ENCODE assay signal across 31 cellular contexts in the genomic region with DNA sequence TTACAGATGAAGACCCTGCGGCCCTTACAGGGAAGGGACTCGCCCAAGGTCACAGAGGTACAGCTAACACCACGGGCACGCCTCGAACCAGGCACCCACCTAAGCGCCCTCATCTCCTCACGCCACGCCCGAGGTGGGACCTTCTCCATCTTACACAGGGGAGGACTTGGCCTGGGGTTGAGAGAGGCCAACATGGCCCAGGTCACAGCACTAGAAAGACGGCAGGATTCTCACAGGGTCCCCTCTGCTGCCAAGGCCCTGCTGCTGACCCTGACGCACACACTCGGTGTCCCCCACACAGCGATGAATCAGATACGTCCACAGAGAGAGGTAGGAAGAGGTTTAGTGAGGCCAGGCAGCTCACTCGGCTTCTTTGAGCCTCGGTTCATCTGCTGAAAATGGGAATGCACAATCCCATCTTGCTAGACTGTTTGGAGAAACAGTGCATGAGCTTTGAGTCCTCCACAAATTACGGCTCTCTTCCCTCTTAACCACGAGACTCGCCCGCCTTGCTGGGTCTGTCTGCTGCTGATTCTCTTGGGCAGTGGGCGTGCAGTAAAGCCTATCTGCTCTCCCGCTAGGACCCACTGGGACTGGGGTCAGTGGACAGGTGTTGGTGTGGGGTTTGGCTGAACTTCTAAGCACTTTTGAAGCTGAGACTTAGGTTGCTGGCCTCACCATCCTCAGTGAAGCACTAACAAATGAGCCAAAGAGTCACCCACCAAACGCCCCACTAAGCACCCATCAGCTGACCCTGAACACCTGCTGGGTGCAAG.
DNase-seq lines count a peak whose midpoint lies in the region; ATAC-seq, FAIRE-seq and TF ChIP-seq lines count a peak whose summit lies in the region.
"Had no signal": no experiment of that assay in that cellular context is flagged by ENCODE, and none has a peak within 500 bp of the region (broad histone marks: within the 10 kb centered on the region; RNA-seq: fewer than 3 reads in every experiment).

No MANE protein-coding gene starts in this region.

- H3K27ac Mint-ChIP-seq in stimulated activated memory B cell treated with anti-CD40 and anti-IgM and Interleukin-4, amounts not matched to agents 10 μg/mL and 1 μg/mL and 100 μg/mL, for 72 hours, result peak overlapping the region; percentile 0
- H3K27ac Mint-ChIP-seq: activated naive CD4-positive, alpha-beta T cell treated with anti-CD3 and anti-CD28 coated beads, Interleukin-2, amount 50 U/mL, for 72 hours; H9; stimulated activated naive CD8-positive, alpha-beta T cell treated with anti-CD3 and anti-CD28 coated beads, Interleukin-15, Interleukin-2, amounts not matched to agents 100 ng/mL and 50 ng/mL, for 24 hours had no signal

- H3K36me3 ChIP-seq in ascending aorta, result no peaks in the 10 kb centered on the region
- H3K36me3 ChIP-seq: breast epithelium, Peyer's patch, thoracic aorta, uterus had no signal

- peak overlapping the region; percentile 14 to 90 for H3K27ac ChIP-seq in ascending aorta
- H3K27ac ChIP-seq in caudate nucleus (ENCODE audit: low read depth, low read length), result no peak overlapping the region
- H3K27ac ChIP-seq: breast epithelium, epithelial cell of prostate, Peyer's patch, VCaP had no signal

- no peaks in the 10 kb centered on the region for H3K9me3 ChIP-seq in ascending aorta
- H3K9me3 ChIP-seq: breast epithelium, Peyer's patch, thoracic aorta, uterus had no signal

- no peak for DNase-seq in GM12891 (ENCODE audit: insufficient read length, low spot score)
- DNase-seq in ascending aorta (ENCODE audit: low spot score in 2 of 2), result no peak
- DNase-seq in myocyte (ENCODE audit: low read depth), result peak; percentile 41
- no peak for DNase-seq in caudate nucleus (lab: John Stamatoyannopoulos, UW)
- no peak for DNase-seq in SW480 (ENCODE audit: low spot score)
- DNase-seq: activated CD4-positive, alpha-beta T cell treated with anti-CD3 and anti-CD28 coated beads for 48 hours; activated CD8-positive, alpha-beta memory T cell treated with anti-CD3 and anti-CD28 coated beads for 24 hours; activated T-cell treated with anti-CD3 and anti-CD28 coated beads for 4 hours; amygdala; C1 segment of cervical spinal cord; DMS53; effector CD4-positive, alpha-beta T cell; H9; left ventricle myocardium superior; MM.1S; NCI-H2081 treated with DMSO at 0.1 percent for 48 hours; NCI-H2227 treated with DMSO at 0.1 percent for 48 hours; occipital lobe; Peyer's patch; SIG-M5; T1000; uterus had no signal

- peaks cover 12 to 40% of the 10 kb centered on the region in 2 donors for H3K4me1 ChIP-seq in ascending aorta
- H3K4me1 ChIP-seq: breast epithelium, uterus had no signal

- H3K27me3 Mint-ChIP-seq in stimulated activated memory B cell treated with anti-CD40 and anti-IgM and Interleukin-4, amounts not matched to agents 10 μg/mL and 1 μg/mL and 100 μg/mL, for 72 hours, result no peaks in the 10 kb centered on the region
- H3K27me3 Mint-ChIP-seq: stimulated activated naive CD8-positive, alpha-beta T cell treated with anti-CD3 and anti-CD28 coated beads, Interleukin-15, Interleukin-2, amounts not matched to agents 100 ng/mL and 50 ng/mL, for 24 hours had no signal

- peaks cover 37% of the 10 kb centered on the region for H3K4me1 Mint-ChIP-seq in stimulated activated memory B cell treated with anti-CD40 and anti-IgM and Interleukin-4, amounts not matched to agents 10 μg/mL and 1 μg/mL and 100 μg/mL, for 72 hours

- TF ChIP-seq POLR2A in GM12891 (IDR thresholded peaks at IDR 0.05; ENCODE audit: low read depth, low read length), result no peak

- no peak for TF ChIP-seq CTCF in ascending aorta (IDR thresholded peaks at IDR 0.05)

- peak; percentile 5 for FAIRE-seq in GM12891 (lab: Jason Lieb, UNC)
- FAIRE-seq: colon had no signal

- no peak overlapping the region for H3K4me3 Mint-ChIP-seq in stimulated activated memory B cell treated with anti-CD40 and anti-IgM and Interleukin-4, amounts not matched to agents 10 μg/mL and 1 μg/mL and 100 μg/mL, for 72 hours
- H3K4me3 Mint-ChIP-seq: H9; stimulated activated naive CD8-positive, alpha-beta T cell treated with anti-CD3 and anti-CD28 coated beads, Interleukin-15, Interleukin-2, amounts not matched to agents 100 ng/mL and 50 ng/mL, for 24 hours had no signal

- no peaks in the 10 kb centered on the region for H3K9me3 Mint-ChIP-seq in stimulated activated memory B cell treated with anti-CD40 and anti-IgM and Interleukin-4, amounts not matched to agents 10 μg/mL and 1 μg/mL and 100 μg/mL, for 72 hours
- H3K9me3 Mint-ChIP-seq: activated naive CD4-positive, alpha-beta T cell treated with anti-CD3 and anti-CD28 coated beads, Interleukin-2, amount 50 U/mL, for 72 hours; stimulated activated naive CD8-positive, alpha-beta T cell treated with anti-CD3 and anti-CD28 coated beads, Interleukin-15, Interleukin-2, amounts not matched to agents 100 ng/mL and 50 ng/mL, for 24 hours had no signal

- no peaks in the 10 kb centered on the region for H3K36me3 Mint-ChIP-seq in stimulated activated memory B cell treated with anti-CD40 and anti-IgM and Interleukin-4, amounts not matched to agents 10 μg/mL and 1 μg/mL and 100 μg/mL, for 72 hours
- H3K36me3 Mint-ChIP-seq: activated naive CD4-positive, alpha-beta T cell treated with anti-CD3 and anti-CD28 coated beads, Interleukin-2, amount 50 U/mL, for 72 hours had no signal

- intact Hi-C loops in ascending aorta (cut with DNase I), result loop anchor here (2.0 to 10.0 kb wide), 5 partner anchors 31 to 337 kb away; partner anchors contain the start of gene CTIF

- H3K4me3 ChIP-seq in ascending aorta, result no peak overlapping the region
- H3K4me3 ChIP-seq: breast epithelium, Peyer's patch, thoracic aorta, uterus had no signal

- no peak for ATAC-seq in stimulated activated memory B cell treated with anti-CD40 and anti-IgM and Interleukin-4, amounts not matched to agents 10 μg/mL and 1 μg/mL and 100 μg/mL, for 72 hours
- ATAC-seq in HG03469 (IDR thresholded peaks at IDR 0.05; ENCODE audit: unreplicated experiment), result no peak
- ATAC-seq: activated naive CD4-positive, alpha-beta T cell treated with anti-CD3 and anti-CD28 coated beads, Interleukin-2, amount 50 U/mL, for 72 hours; left ventricle myocardium superior had no signal

- H3K27me3 ChIP-seq in ascending aorta, result no peaks in the 10 kb centered on the region
- H3K27me3 ChIP-seq: breast epithelium, Peyer's patch, uterus had no signal

TF ChIP-seq in GM12891, 5 proteins besides CTCF, POLR2A, EP300 and RAD21:
- TF ChIP-seq TAF1 (IDR thresholded peaks at IDR 0.05; ENCODE audit: low read depth, low read length), result no peak
- TF ChIP-seq PAX5 (IDR thresholded peaks at IDR 0.05; ENCODE audit: insufficient read depth, low read length, severe bottlenecking), result no peak
- TF ChIP-seq POU2F2 (IDR thresholded peaks at IDR 0.05; ENCODE audit: low read depth, low read length), result no peak
- TF ChIP-seq POLR2AphosphoS5 (IDR thresholded peaks at IDR 0.05; ENCODE audit: low read depth, low read length), result no peak
- no peak for TF ChIP-seq SPI1 (IDR thresholded peaks at IDR 0.05; ENCODE audit: low read depth, low read length)
